13 cellular contexts compared by ENCODE assay signal in the genomic region with DNA sequence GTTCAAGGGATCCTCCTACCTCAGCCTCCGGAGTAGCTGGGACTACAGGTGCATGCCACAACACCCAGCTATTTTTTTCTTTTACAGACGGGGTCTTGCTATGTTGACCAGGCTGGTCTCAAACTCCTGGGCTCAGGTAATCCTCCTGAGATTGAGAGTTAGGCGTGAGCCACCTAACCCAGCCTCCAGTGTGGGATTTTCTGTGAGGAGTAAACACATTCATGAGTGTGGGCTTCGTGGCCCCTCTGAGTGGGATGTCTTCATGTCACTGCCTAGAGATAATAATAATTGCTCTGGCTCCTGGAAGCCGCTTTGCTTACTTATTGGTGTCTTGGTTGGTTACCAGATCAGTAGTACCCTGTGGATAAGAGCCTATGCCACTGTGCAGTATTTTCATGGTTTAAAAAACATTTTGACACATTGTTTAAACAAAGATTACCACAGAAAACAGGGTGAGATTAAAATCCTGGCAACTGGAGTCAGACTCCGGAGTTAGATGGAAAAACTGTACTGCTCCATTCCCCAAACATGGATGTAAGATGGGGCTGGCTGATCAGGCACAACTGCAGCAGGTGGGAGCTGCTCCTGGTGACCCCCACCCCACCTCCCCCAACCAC.
DNase-seq lines count a peak whose midpoint lies in the region; ATAC-seq and TF ChIP-seq lines count a peak whose summit lies in the region.
"Had no signal": no experiment of that assay in that cellular context is flagged by ENCODE, and none has a peak within 500 bp of the region (broad histone marks: within the 10 kb centered on the region; RNA-seq: fewer than 3 reads in every experiment).

No MANE protein-coding gene starts in this region.

- no peak overlapping the region for H3K4me3 Mint-ChIP-seq in progenitor cell of endocrine pancreas (ENCODE audit: low read depth)

- H3K9me2 ChIP-seq in GM23248 (ENCODE audit: insufficient read depth) = no peaks in the 10 kb centered on the region

- in situ Hi-C loops in GM23248 (cut with MboI) = no loop called here

- ATAC-seq in left lobe of liver (peak; percentile 50), GM19328 (IDR thresholded peaks at IDR 0.05; ENCODE audit: unreplicated experiment) (no peak)

- H3K27ac Mint-ChIP-seq in progenitor cell of endocrine pancreas = peak overlapping the region; percentile 77

- peaks cover 69% of the 10 kb centered on the region for H3K4me1 Mint-ChIP-seq in progenitor cell of endocrine pancreas (ENCODE audit: low read depth)

- no peak overlapping the region for H2AFZ ChIP-seq in GM23248

- H4K20me1 ChIP-seq in GM23248 (ENCODE audit: insufficient read depth) = no peaks in the 10 kb centered on the region

- peak; percentile 14 for DNase-seq in astrocyte of the hippocampus (ENCODE audit: low read depth, low spot score)
- no peak for DNase-seq in left lobe of liver (ENCODE audit: low spot score)
- DNase-seq in progenitor cell of endocrine pancreas (ENCODE audit: low spot score, unreplicated experiment) = no peak
- no peak for DNase-seq in HEK293T (ENCODE audit: extremely low spot score)
- DNase-seq in NCI-H1436 treated with DMSO at 0.1 percent for 48 hours (lab: John Stamatoyannopoulos, UW) = no peak
- no peak for DNase-seq in GM23248
- DNase-seq: DMS 273 treated with DMSO at 0.1 percent for 48 hours, KBM-7, NCI-H1436, NCI-H510A treated with DMSO at 0.1 percent for 48 hours had no signal

- no peaks in the 10 kb centered on the region for H3K9me3 ChIP-seq in HEK293 (ENCODE audit: control insufficient read depth, insufficient read depth, low read depth, low read length)
- H3K9me3 ChIP-seq in GM23248 (ENCODE audit: low read depth) = no peaks in the 10 kb centered on the region

- H3K27ac ChIP-seq in HEK293 (ENCODE audit: extremely low read depth, low read depth, low read length) = no peak overlapping the region
- H3K27ac ChIP-seq in GM23248 = no peak overlapping the region
- H3K27ac ChIP-seq: C4-2B had no signal

- H3K36me3 Mint-ChIP-seq in progenitor cell of endocrine pancreas (ENCODE audit: insufficient read depth) = no peaks in the 10 kb centered on the region

- no peak overlapping the region for H3K9ac ChIP-seq in GM23248

- TF ChIP-seq CTCF in HEK293 (tag by site-specific recombination; IDR thresholded peaks at IDR 0.05) (no peak), progenitor cell of endocrine pancreas (IDR thresholded peaks at IDR 0.05; ENCODE audit: unreplicated experiment) (no peak)

- no peaks in the 10 kb centered on the region for H3K79me2 ChIP-seq in GM23248 (ENCODE audit: insufficient read depth)

- no peaks in the 10 kb centered on the region for H3K27me3 ChIP-seq in GM23248 (replicated peaks; ENCODE audit: insufficient read depth)

- CTCF ChIA-PET in HEK293 (lab: Yijun Ruan, JAX) (interaction anchor here (0.6 to 0.7 kb wide), 2 partner anchors 39 to 115 kb away, joined by 3 to 4 read pairs; no protein-coding TSS in a partner anchor), HEK293T (lab: Yijun Ruan, JAX) (no interaction called here)

- no peak overlapping the region for H3K4me3 ChIP-seq in HEK293 (ENCODE audit: low read depth, low read length)
- no peak overlapping the region for H3K4me3 ChIP-seq in GM23248

- no peaks in the 10 kb centered on the region for H3K27me3 Mint-ChIP-seq in progenitor cell of endocrine pancreas

- H3K4me2 ChIP-seq in GM23248 (ENCODE audit: unreplicated experiment) = no peak overlapping the region

- POLR2A ChIA-PET in HEK293 (lab: Yijun Ruan, JAX) (no interaction called here), HEK293T (lab: Yijun Ruan, JAX) (no interaction called here)

- WGBS in GM23248 (ENCODE audit: low coverage in 1 of 2, low lambda C conversion rate in 2 of 2, missing lambda C conversion rate in 2 of 2), 2 experiments = 65 to 72% methylated on average over 6 of the region's 6 CpGs

- no peaks in the 10 kb centered on the region for H3F3A ChIP-seq in GM23248 (ENCODE audit: insufficient read depth)

- H3K36me3 ChIP-seq in HEK293 (ENCODE audit: control insufficient read depth in 2 of 2, insufficient read depth in 1 of 2, low read length in 2 of 2) (no peaks in the 10 kb centered on the region), GM23248 (ENCODE audit: low read depth) (no peaks in the 10 kb centered on the region)

- H3K9me3 Mint-ChIP-seq in progenitor cell of endocrine pancreas (ENCODE audit: low read depth) = no peaks in the 10 kb centered on the region

- H3K4me1 ChIP-seq in HEK293 (ENCODE audit: control insufficient read depth, insufficient read depth, low read length) (peaks cover 15% of the 10 kb centered on the region), GM23248 (ENCODE audit: insufficient read depth) (no peaks in the 10 kb centered on the region)

TF ChIP-seq in HEK293, 187 proteins besides CTCF, POLR2A, EP300 and RAD21:
- TF ChIP-seq ZNF324 (tag by site-specific recombination; IDR thresholded peaks at IDR 0.05) (0 out of 2 replicates have a peak, but pooled peaks have one; percentile 19), OSR2 (tag by site-specific recombination; IDR thresholded peaks at IDR 0.05) (peak; percentile 92), EGR2 (tag by site-specific recombination; IDR thresholded peaks at IDR 0.05; ENCODE audit: low read depth) (peak; percentile 63; the same call in 1 of the 2 replicates), ZFHX2 (tag by site-specific recombination; conservative IDR thresholded peaks at IDR 0.05) (peak; percentile 62), ZNF121 (tag by site-specific recombination; IDR thresholded peaks at IDR 0.05) (peak; percentile 40; the same call in 1 of the 2 replicates)
- TF ChIP-seq, protein P1, sequence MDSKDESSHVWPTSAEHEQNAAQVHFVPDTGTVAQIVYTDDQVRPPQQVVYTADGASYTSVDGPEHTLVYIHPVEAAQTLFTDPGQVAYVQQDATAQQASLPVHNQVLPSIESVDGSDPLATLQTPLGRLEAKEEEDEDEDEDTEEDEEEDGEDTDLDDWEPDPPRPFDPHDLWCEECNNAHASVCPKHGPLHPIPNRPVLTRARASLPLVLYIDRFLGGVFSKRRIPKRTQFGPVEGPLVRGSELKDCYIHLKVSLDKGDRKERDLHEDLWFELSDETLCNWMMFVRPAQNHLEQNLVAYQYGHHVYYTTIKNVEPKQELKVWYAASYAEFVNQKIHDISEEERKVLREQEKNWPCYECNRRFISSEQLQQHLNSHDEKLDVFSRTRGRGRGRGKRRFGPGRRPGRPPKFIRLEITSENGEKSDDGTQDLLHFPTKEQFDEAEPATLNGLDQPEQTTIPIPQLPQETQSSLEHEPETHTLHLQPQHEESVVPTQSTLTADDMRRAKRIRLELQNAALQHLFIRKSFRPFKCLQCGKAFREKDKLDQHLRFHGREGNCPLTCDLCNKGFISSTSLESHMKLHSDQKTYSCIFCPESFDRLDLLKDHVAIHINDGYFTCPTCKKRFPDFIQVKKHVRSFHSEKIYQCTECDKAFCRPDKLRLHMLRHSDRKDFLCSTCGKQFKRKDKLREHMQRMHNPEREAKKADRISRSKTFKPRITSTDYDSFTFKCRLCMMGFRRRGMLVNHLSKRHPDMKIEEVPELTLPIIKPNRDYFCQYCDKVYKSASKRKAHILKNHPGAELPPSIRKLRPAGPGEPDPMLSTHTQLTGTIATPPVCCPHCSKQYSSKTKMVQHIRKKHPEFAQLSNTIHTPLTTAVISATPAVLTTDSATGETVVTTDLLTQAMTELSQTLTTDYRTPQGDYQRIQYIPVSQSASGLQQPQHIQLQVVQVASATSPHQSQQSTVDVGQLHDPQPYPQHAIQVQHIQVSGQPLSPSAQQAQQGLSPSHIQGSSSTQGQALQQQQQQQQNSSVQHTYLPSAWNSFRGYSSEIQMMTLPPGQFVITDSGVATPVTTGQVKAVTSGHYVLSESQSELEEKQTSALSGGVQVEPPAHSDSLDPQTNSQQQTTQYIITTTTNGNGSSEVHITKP (tag by site-specific recombination; IDR thresholded peaks at IDR 0.05) = no peak

TF ChIP-seq in HEK293T, 16 proteins besides CTCF, POLR2A, EP300 and RAD21:
- TF ChIP-seq SP1 (IDR thresholded peaks at IDR 0.05) (no peak), FOXK2 (IDR thresholded peaks at IDR 0.05) (no peak), NFRKB (IDR thresholded peaks at IDR 0.05) (no peak), ZNF384 (IDR thresholded peaks at IDR 0.05) (no peak), LEF1 (IDR thresholded peaks at IDR 0.05; ENCODE audit: borderline replicate concordance) (no peak), CTBP1 (IDR thresholded peaks at IDR 0.05; ENCODE audit: borderline replicate concordance) (no peak), ELF4 (IDR thresholded peaks at IDR 0.05) (no peak), BHLHE40 (IDR thresholded peaks at IDR 0.05; ENCODE audit: borderline replicate concordance) (no peak), HDGF (IDR thresholded peaks at IDR 0.05; ENCODE audit: borderline replicate concordance) (no peak), L3MBTL2 (conservative IDR thresholded peaks at IDR 0.05) (no peak), FOXM1 (IDR thresholded peaks at IDR 0.05; ENCODE audit: borderline replicate concordance) (no peak), ARNT (IDR thresholded peaks at IDR 0.05) (no peak), SUZ12 (IDR thresholded peaks at IDR 0.05) (no peak), TARDBP (IDR thresholded peaks at IDR 0.05) (no peak)
- TF ChIP-seq, protein P2, sequence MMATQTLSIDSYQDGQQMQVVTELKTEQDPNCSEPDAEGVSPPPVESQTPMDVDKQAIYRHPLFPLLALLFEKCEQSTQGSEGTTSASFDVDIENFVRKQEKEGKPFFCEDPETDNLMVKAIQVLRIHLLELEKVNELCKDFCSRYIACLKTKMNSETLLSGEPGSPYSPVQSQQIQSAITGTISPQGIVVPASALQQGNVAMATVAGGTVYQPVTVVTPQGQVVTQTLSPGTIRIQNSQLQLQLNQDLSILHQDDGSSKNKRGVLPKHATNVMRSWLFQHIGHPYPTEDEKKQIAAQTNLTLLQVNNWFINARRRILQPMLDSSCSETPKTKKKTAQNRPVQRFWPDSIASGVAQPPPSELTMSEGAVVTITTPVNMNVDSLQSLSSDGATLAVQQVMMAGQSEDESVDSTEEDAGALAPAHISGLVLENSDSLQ (IDR thresholded peaks at IDR 0.05) = no peak
